ENCODE assay signal across 1 cellular context in the genomic region with DNA sequence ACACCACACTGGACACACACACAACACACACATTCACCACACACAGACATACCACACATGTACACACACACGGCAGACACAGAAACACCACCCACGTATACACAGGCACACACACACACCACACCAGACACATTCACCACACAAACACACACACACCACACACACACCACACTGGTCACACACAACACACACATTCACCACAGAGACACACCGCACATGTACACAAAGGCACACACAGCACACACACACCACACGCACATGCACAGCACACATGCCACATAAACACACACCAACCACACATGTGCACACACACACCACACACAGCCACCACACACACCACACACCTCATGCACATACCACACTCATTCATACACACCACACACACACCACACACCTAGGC.
TF ChIP-seq lines count a peak whose summit lies in the region.

No MANE protein-coding gene starts in this region.

TF ChIP-seq in IMR-90, 13 proteins besides CTCF, POLR2A, EP300 and RAD21:
- TF ChIP-seq, protein P1, sequence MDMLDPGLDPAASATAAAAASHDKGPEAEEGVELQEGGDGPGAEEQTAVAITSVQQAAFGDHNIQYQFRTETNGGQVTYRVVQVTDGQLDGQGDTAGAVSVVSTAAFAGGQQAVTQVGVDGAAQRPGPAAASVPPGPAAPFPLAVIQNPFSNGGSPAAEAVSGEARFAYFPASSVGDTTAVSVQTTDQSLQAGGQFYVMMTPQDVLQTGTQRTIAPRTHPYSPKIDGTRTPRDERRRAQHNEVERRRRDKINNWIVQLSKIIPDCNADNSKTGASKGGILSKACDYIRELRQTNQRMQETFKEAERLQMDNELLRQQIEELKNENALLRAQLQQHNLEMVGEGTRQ (IDR thresholded peaks at IDR 0.05; ENCODE audit: low read depth, low read length), result no peak
- TF ChIP-seq SMC3 (IDR thresholded peaks at IDR 0.05; ENCODE audit: low read depth, low read length) (no peak), MAFK (IDR thresholded peaks at IDR 0.05; ENCODE audit: low read depth, low read length) (no peak), RFX5 (IDR thresholded peaks at IDR 0.05; ENCODE audit: low read depth, low read length) (no peak), NFE2L2 (IDR thresholded peaks at IDR 0.05; ENCODE audit: low read depth, low read length) (no peak), MXI1 (IDR thresholded peaks at IDR 0.05; ENCODE audit: borderline replicate concordance, low read depth, low read length) (no peak), CEBPB (IDR thresholded peaks at IDR 0.05; ENCODE audit: low read depth, low read length) (no peak), BHLHE40 (IDR thresholded peaks at IDR 0.05; ENCODE audit: low read depth, low read length) (no peak), RCOR1 (IDR thresholded peaks at IDR 0.05; ENCODE audit: insufficient replicate concordance, low read length) (no peak), CHD1 (IDR thresholded peaks at IDR 0.05; ENCODE audit: low read depth, low read length) (no peak), FOS (IDR thresholded peaks at IDR 0.05; ENCODE audit: low read depth, low read length) (no peak)
- TF ChIP-seq, protein P2, sequence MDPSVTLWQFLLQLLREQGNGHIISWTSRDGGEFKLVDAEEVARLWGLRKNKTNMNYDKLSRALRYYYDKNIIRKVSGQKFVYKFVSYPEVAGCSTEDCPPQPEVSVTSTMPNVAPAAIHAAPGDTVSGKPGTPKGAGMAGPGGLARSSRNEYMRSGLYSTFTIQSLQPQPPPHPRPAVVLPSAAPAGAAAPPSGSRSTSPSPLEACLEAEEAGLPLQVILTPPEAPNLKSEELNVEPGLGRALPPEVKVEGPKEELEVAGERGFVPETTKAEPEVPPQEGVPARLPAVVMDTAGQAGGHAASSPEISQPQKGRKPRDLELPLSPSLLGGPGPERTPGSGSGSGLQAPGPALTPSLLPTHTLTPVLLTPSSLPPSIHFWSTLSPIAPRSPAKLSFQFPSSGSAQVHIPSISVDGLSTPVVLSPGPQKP (IDR thresholded peaks at IDR 0.05; ENCODE audit: borderline replicate concordance, low read depth, low read length), result no peak
